19 cellular contexts compared by ENCODE assay signal in genomic region chr1:201706109-201706508, GRCh38.
DNase-seq lines count a peak whose midpoint lies in the region; ATAC-seq, FAIRE-seq and TF ChIP-seq lines count a peak whose summit lies in the region.
"Had no signal": no experiment of that assay in that cellular context is flagged by ENCODE, and none has a peak within 500 bp of the region (broad histone marks: within the 10 kb centered on the region; RNA-seq: fewer than 3 reads in every experiment).

No MANE protein-coding gene starts in this region.

- H3K36me3 ChIP-seq in IMR-90 (ENCODE audit: control insufficient read depth, insufficient read depth, low read length) (peaks cover 4% of the 10 kb centered on the region; the same call in 1 of the 2 replicates), K562 (ENCODE audit: control insufficient read depth, insufficient read depth, low read length) (no peaks in the 10 kb centered on the region), A673 (ENCODE audit: insufficient read depth, low read length, poor library complexity, severe bottlenecking) (no peaks in the 10 kb centered on the region)

- H3K18ac ChIP-seq in IMR-90 (ENCODE audit: low read depth, low read length): no peak overlapping the region

- intact Hi-C loops in IMR-90 (cut with micrococcal nuclease) (no loop called here), K562 (cut with micrococcal nuclease) (no loop called here), A673 (cut with micrococcal nuclease; ENCODE audit: unreplicated experiment) (loop anchor here (5.0 to 10.0 kb wide), 2 partner anchors 224 to 269 kb away; no protein-coding TSS in a partner anchor)

- H2BK5ac ChIP-seq in IMR-90 (ENCODE audit: low read depth, low read length, poor library complexity, severe bottlenecking): peak overlapping the region; percentile 4

- H3K14ac ChIP-seq in IMR-90 (replicated peaks; ENCODE audit: low read depth, low read length): no peak overlapping the region

- peak overlapping the region in 1 of 2 experiments; percentile 12; a peak in 1 of 4 replicates for H4K8ac ChIP-seq in IMR-90 (ENCODE audit: low read depth in 2 of 2, low read length in 2 of 2)

- TF ChIP-seq RAD21 in IMR-90 (IDR thresholded peaks at IDR 0.05; ENCODE audit: low read length): no peak
- TF ChIP-seq RAD21 in K562 (CRISPR knock-in tag; conservative IDR thresholded peaks at IDR 0.05 in 1 of 2, IDR thresholded peaks at IDR 0.05 in 1 of 2): no peak

- no peak overlapping the region for H3K27ac ChIP-seq in IMR-90 (ENCODE audit: insufficient read depth, low read length)
- H3K27ac ChIP-seq in K562 (ENCODE audit: extremely low read depth, low read depth, low read length): no peak overlapping the region
- no peak overlapping the region for H3K27ac ChIP-seq in A673 (ENCODE audit: low read depth, low read length, poor library complexity, severe bottlenecking)
- H3K27ac ChIP-seq: SK-N-MC had no signal

- H2BK20ac ChIP-seq in IMR-90 (ENCODE audit: low read depth, low read length): no peak overlapping the region

- POLR2A ChIA-PET in IMR-90 (lab: Charles Lee; ENCODE audit: unreplicated experiment) (no interaction called here), K562 (lab: Yijun Ruan, JAX) (interaction anchor here (0.6 to 1.1 kb wide), 3 partner anchors 34 to 190 kb away, joined by 3 read pairs; no protein-coding TSS in a partner anchor), A673 (lab: Charles Lee; ENCODE audit: low non-redundant PET) (no interaction called here)

- H3K23ac ChIP-seq in IMR-90 (ENCODE audit: low read depth, low read length): no peak overlapping the region

- H3K4ac ChIP-seq in IMR-90 (ENCODE audit: low read depth, low read length): no peak overlapping the region

- no peak for DNase-seq in IMR-90
- no peak for DNase-seq in K562 (ENCODE audit: extremely low read depth in 1 of 4, low spot score in 3 of 4)
- DNase-seq in fibroblast of the aortic adventitia (ENCODE audit: low read depth): peak; percentile 63
- no peak for DNase-seq in NCI-H1092 (lab: John Stamatoyannopoulos, UW)
- no peak for DNase-seq in NCI-H1930 (lab: John Stamatoyannopoulos, UW)
- no peak for DNase-seq in A673 (ENCODE audit: low spot score)
- DNase-seq: AML-193, GDM1, Kasumi-1, NCI-H1436, NCI-H187 treated with DMSO at 0.1 percent for 48 hours, NCI-H2227 treated with DMSO at 0.1 percent for 48 hours, NCI-H524, NCI-H82, SHP77 treated with DMSO at 0.1 percent for 48 hours, SW 1271 had no signal

- no peak overlapping the region for H3K9ac ChIP-seq in IMR-90 (ENCODE audit: low read depth, low read length)
- H3K9ac ChIP-seq in K562 (ENCODE audit: insufficient read depth in 1 of 2, low read depth in 2 of 2, low read length in 2 of 2): no peak overlapping the region; a peak in 1 of 4 replicates

- H3K56ac ChIP-seq in IMR-90 (ENCODE audit: extremely low read depth, insufficient read depth, low read length): no peak overlapping the region

- no peaks in the 10 kb centered on the region for H3K9me3 ChIP-seq in IMR-90 (ENCODE audit: control insufficient read depth, insufficient read depth, low read length)
- H3K9me3 ChIP-seq in K562 (replicated peaks; ENCODE audit: control insufficient read depth, insufficient read depth, low read depth, low read length): 0 out of 2 replicates have a peak, but pooled peaks cover 2% of the 10 kb centered on the region
- H3K9me3 ChIP-seq in A673 (ENCODE audit: low read depth, low read length, poor library complexity, severe bottlenecking): no peaks in the 10 kb centered on the region

- no peak for TF ChIP-seq EP300 in K562 (IDR thresholded peaks at IDR 0.05; ENCODE audit: low read length)

- FAIRE-seq in K562 (lab: Jason Lieb, UNC): no peak
- FAIRE-seq: GM19239 had no signal

- peaks cover 65 to 98% of the 10 kb centered on the region in 2 experiments for H3K79me1 ChIP-seq in IMR-90 (ENCODE audit: low read depth in 1 of 2, low read length in 2 of 2)

- CTCF ChIA-PET in IMR-90 (lab: Yijun Ruan, JAX): no interaction called here
- CTCF ChIA-PET in K562 (lab: Yijun Ruan, JAX; ENCODE audit: low intra/inter-chr PET ratio): interaction anchor here (7.0 kb wide), 1 partner anchor 146 kb away, joined by 138 read pairs; no protein-coding TSS in a partner anchor
- CTCF ChIA-PET in A673 (lab: Charles Lee): interaction anchor here (0.6 kb wide), 1 partner anchor 103 kb away, joined by 3 read pairs; no protein-coding TSS in a partner anchor

- peaks cover 75% of the 10 kb centered on the region for H4K20me1 ChIP-seq in IMR-90 (ENCODE audit: insufficient read depth, low read length)
- 0 out of 2 replicates have a peak, but pooled peaks cover 6% of the 10 kb centered on the region for H4K20me1 ChIP-seq in K562 (replicated peaks; ENCODE audit: control insufficient read depth, insufficient read depth, low read length)

- H2BK15ac ChIP-seq in IMR-90 (ENCODE audit: low read depth, low read length): no peak overlapping the region

- TF ChIP-seq CTCF in IMR-90 (conservative IDR thresholded peaks at IDR 0.05; ENCODE audit: low read depth, low read length): no peak
- no peak for TF ChIP-seq CTCF in K562 (IDR thresholded peaks at IDR 0.05 in 2 of 3, conservative IDR thresholded peaks at IDR 0.05 in 1 of 3; ENCODE audit: insufficient read depth in 2 of 3, low read depth in 1 of 3, low read length in 3 of 3)
- no peak for TF ChIP-seq CTCF in fibroblast of the aortic adventitia (IDR thresholded peaks at IDR 0.05; ENCODE audit: insufficient read depth, low read length)
- TF ChIP-seq CTCF in A673 (conservative IDR thresholded peaks at IDR 0.05; ENCODE audit: low read depth, low read length): no peak

- dilution Hi-C loops in IMR-90 (cut with HindIII; ENCODE audit: low sequenced_read_pairs, unreplicated experiment): no loop called here

- no peak for TF ChIP-seq POLR2A in IMR-90 (IDR thresholded peaks at IDR 0.05; ENCODE audit: low read depth, low read length)
- no peak for TF ChIP-seq POLR2A in K562 (conservative IDR thresholded peaks at IDR 0.05)

- peaks cover 30% of the 10 kb centered on the region for H3K9me1 ChIP-seq in IMR-90 (ENCODE audit: insufficient read depth, low read length)
- no peaks in the 10 kb centered on the region for H3K9me1 ChIP-seq in K562 (ENCODE audit: control insufficient read depth, insufficient read depth, low read length)

- no peak overlapping the region for H2AK9ac ChIP-seq in IMR-90 (replicated peaks; ENCODE audit: low read depth, low read length, poor library complexity)

- no peak overlapping the region for H3K4me3 ChIP-seq in IMR-90 (ENCODE audit: insufficient read depth, low read depth, low read length)
- no peak overlapping the region for H3K4me3 ChIP-seq in K562
- no peak overlapping the region for H3K4me3 ChIP-seq in fibroblast of the aortic adventitia (ENCODE audit: low read depth, low read length)
- no peak overlapping the region for H3K4me3 ChIP-seq in A673 (ENCODE audit: low read depth, low read length, poor library complexity, severe bottlenecking)
- H3K4me3 ChIP-seq: SK-N-MC had no signal

- H2BK120ac ChIP-seq in IMR-90 (ENCODE audit: low read depth, low read length): no peak overlapping the region

- WGBS in IMR-90 (ENCODE audit: extremely low coverage in 2 of 2, insufficient read length in 1 of 2), 2 experiments: 80% methylated on average over 1 of the region's 1 CpG; no CpG with 5 or more reads in 1 of the 2 experiments
- 0% methylated on average over 1 of the region's 1 CpG for WGBS in K562 (ENCODE audit: insufficient coverage, low coverage, missing lambda C conversion rate)

- H3K27me3 ChIP-seq in IMR-90 (ENCODE audit: control insufficient read depth, insufficient read depth, low read length) (no peaks in the 10 kb centered on the region), K562 (ENCODE audit: control insufficient read depth in 2 of 2, insufficient read depth in 2 of 2, low read length in 2 of 2) (peaks cover 0 to 4% of the 10 kb centered on the region in 2 experiments; a peak in 1 of 5 replicates), A673 (replicated peaks; ENCODE audit: insufficient read depth, low read depth, low read length, poor library complexity) (no peaks in the 10 kb centered on the region)

- H2AFZ ChIP-seq in IMR-90 (replicated peaks; ENCODE audit: low read length, poor library complexity) (no peak overlapping the region), K562 (ENCODE audit: low read depth, low read length) (no peak overlapping the region)

- peaks cover 30% of the 10 kb centered on the region for H3K4me1 ChIP-seq in IMR-90 (ENCODE audit: control insufficient read depth, insufficient read depth, low read length)
- peaks cover 11 to 15% of the 10 kb centered on the region in 2 experiments for H3K4me1 ChIP-seq in K562 (replicated peaks in 1 of 2; ENCODE audit: control insufficient read depth in 2 of 2, insufficient read depth in 2 of 2, low read length in 2 of 2)
- peaks cover 43% of the 10 kb centered on the region for H3K4me1 ChIP-seq in A673 (ENCODE audit: insufficient read depth, low read length, poor library complexity, severe bottlenecking)

- no peak for ATAC-seq in IMR-90 (ENCODE audit: low read depth)
- ATAC-seq in K562: no peak
- no peak for ATAC-seq in HG02571 (IDR thresholded peaks at IDR 0.05; ENCODE audit: unreplicated experiment)

- H3K4me2 ChIP-seq in IMR-90 (ENCODE audit: low read depth, low read length) (no peak overlapping the region), K562 (ENCODE audit: insufficient read depth, low read length) (no peak overlapping the region)

- BruUV-seq in IMR-90 (replicated peaks; lab: Mats Ljungman, UMichigan): no TSS peak
- BruUV-seq in K562 (replicated peaks; lab: Mats Ljungman, UMichigan): no TSS peak
- BruUV-seq in A673 (replicated peaks; lab: Mats Ljungman, UMichigan): no TSS peak

- no peak overlapping the region for H4K91ac ChIP-seq in IMR-90 (ENCODE audit: insufficient read depth, low read depth, low read length)

- no peak overlapping the region for H2AK5ac ChIP-seq in IMR-90 (ENCODE audit: low read depth, low read length)

- in situ Hi-C loops in IMR-90 (cut with MboI; ENCODE audit: low sequenced_read_pairs): loop anchor here (5.0 kb wide), 1 partner anchor 149 kb away; no protein-coding TSS in a partner anchor
- in situ Hi-C loops in K562 (cut with MboI): loop anchor here (5.0 kb wide), 1 partner anchor 144 kb away; no protein-coding TSS in a partner anchor

- H4K5ac ChIP-seq in IMR-90 (ENCODE audit: low read depth, low read length): no peak overlapping the region

- no peaks in the 10 kb centered on the region for H3K79me2 ChIP-seq in K562 (ENCODE audit: control insufficient read depth, insufficient read depth, low read length)

TF ChIP-seq in IMR-90, 13 proteins besides CTCF, POLR2A, EP300 and RAD21 (continues in another document):
- no peak for TF ChIP-seq CEBPB (IDR thresholded peaks at IDR 0.05; ENCODE audit: low read depth, low read length)
- no peak for TF ChIP-seq FOS (IDR thresholded peaks at IDR 0.05; ENCODE audit: low read depth, low read length)
- TF ChIP-seq RFX5 (IDR thresholded peaks at IDR 0.05; ENCODE audit: low read depth, low read length): no peak
- no peak for TF ChIP-seq MAFK (IDR thresholded peaks at IDR 0.05; ENCODE audit: low read depth, low read length)

TF ChIP-seq in K562, 482 proteins besides CTCF, POLR2A, EP300 and RAD21:
- TF ChIP-seq CEBPB (tag; IDR thresholded peaks at IDR 0.05) (peak; percentile 14; the same call in 1 of the 2 replicates), GATA2 (CRISPR knock-in tag; IDR thresholded peaks at IDR 0.05) (0 out of 2 replicates have a peak, but pooled peaks have one; percentile 37), TCFL5 (CRISPR knock-in tag; conservative IDR thresholded peaks at IDR 0.05) (no peak)
TF ChIP-seq in K562: peak in this region for 2.
